ENCODE assay signal across 8 cellular contexts in the genomic region with DNA sequence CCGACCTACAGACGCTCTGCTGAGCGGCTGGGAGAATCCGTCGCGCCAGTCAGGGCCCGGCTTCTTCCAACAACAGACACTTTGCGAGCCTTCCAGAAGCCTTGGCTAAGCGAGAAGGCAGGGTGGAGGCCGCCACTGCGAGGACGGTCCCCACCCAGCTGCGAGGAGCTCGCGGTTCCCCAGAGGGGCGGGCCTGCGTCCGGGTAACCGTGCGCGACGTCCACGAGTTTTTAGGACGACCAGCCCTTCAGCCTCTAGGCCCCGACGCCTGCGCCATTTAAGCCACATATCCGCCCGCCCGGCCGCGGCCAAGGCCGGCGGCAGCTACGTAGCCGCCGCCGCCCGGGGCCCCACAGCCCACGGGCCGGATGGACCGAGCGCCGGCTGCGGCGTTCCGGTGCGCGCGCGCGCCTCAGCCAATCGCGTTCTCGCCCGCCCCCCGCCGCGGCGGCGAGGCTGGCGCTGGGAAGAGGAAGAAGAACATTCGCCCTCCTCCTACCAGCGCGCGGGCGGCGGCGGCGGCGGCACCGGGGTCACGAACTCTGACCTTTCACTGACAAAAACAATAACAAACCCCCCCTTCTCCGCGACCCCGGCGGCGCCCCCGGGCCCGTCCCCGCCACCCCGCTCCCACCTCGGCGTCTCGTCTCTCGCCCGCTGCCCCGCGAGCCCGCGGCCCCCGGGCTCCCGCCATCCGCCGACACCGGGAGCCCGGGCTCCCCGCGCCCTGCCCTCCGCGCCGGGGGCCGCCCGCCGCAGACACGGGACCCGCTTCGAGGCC. TPM values are rescaled to one million over a fixed set of nuclear protein-coding genes. Genes with fewer than 3 reads are reported as not detected.
DNase-seq lines count a peak whose midpoint lies in the region; ATAC-seq and TF ChIP-seq lines count a peak whose summit lies in the region.

A gene (plus strand): TSS at position 479 of the 781 bp plus-strand sequence. CDS start 56,332 bp downstream, outside the sequence.

- DNase-seq in AG04449 (ENCODE audit: low read depth, low spot score), result no peak
- DNase-seq in NCI-H460 (ENCODE audit: extremely low read depth, low read depth), result peak; percentile 61
- peak; percentile 80 to 81 for DNase-seq in activated CD4-positive, alpha-beta T cell treated with anti-CD3 and anti-CD28 coated beads for 24 hours (ENCODE audit: low read depth in 2 of 2)
- DNase-seq in chondrocyte (ENCODE audit: low spot score), result no peak
- DNase-seq in kidney tubule cell (ENCODE audit: low spot score), result peak; percentile 87
- DNase-seq in stimulated activated CD4-positive, alpha-beta T cell treated with anti-CD3 and anti-CD28 coated beads, Interleukin-1b, Interleukin-23, amount 100 ng/mL, for 1 hour (ENCODE audit: low read depth in 2 of 2), result peak; percentile 63 to 74

- peaks cover 28% of the 10 kb centered on the region for H3K4me1 Mint-ChIP-seq in chondrocyte (ENCODE audit: low read depth)

- ATAC-seq in GM18909 (IDR thresholded peaks at IDR 0.05; ENCODE audit: poor library complexity, unreplicated experiment) (peak; percentile 60), HG03139 (IDR thresholded peaks at IDR 0.05; ENCODE audit: unreplicated experiment) (peak; percentile 47)

- peaks cover 10% of the 10 kb centered on the region for H3K36me3 Mint-ChIP-seq in chondrocyte (ENCODE audit: low read depth)

- no peaks in the 10 kb centered on the region for H3K27me3 Mint-ChIP-seq in chondrocyte (ENCODE audit: low read depth)

- POLR2A ChIA-PET in AG04449 (lab: Yijun Ruan, JAX), result interaction anchor here (0.9 to 1.2 kb wide), 4 partner anchors 10 to 769 kb away, joined by 3 to 5 read pairs (median 4); a partner anchor contains a TSS

- peak within 1 kb of the TSS; percentile 98 for H3K4me3 Mint-ChIP-seq in chondrocyte (ENCODE audit: unreplicated experiment)

- H3K9me3 Mint-ChIP-seq in chondrocyte (ENCODE audit: low read depth), result no peaks in the 10 kb centered on the region

- peak within 1 kb of the TSS; percentile 90 for H3K4me3 ChIP-seq in AG04449 (ENCODE audit: low read depth, low read length)

- H3K27ac Mint-ChIP-seq in chondrocyte (ENCODE audit: unreplicated experiment), result peak within 1 kb of the TSS; percentile 100

- CTCF ChIA-PET in AG04449 (lab: Yijun Ruan, JAX), result interaction anchor here (0.7 to 1.2 kb wide), 7 partner anchors 14 to 369 kb away, joined by 3 to 7 read pairs (median 3); no protein-coding TSS in a partner anchor

- TF ChIP-seq CTCF in AG04449 (IDR thresholded peaks at IDR 0.05; ENCODE audit: insufficient read depth, low read length, missing control alignments), result no peak
- TF ChIP-seq CTCF in chondrocyte (IDR thresholded peaks at IDR 0.05), result no peak

RNA-seq across cellular contexts. Expression of the gene that starts here (rescaled TPM):
- 19.2 and 22.6 TPM in 2 replicates for total RNA-seq in NCI-H460 (2014; rRNA removed; shearing (Covaris generic))
- 17.6 and 22.5 TPM in 2 replicates for polyA plus RNA-seq in NCI-H460 (2014; cell fraction: nucleus; rRNA removed)
- total RNA-seq in chondrocyte, result 33.3 to 42.5 TPM (median 41.7 TPM) in 3 replicates

Comparison
In these comparisons a context has a peak if more than half of its experiments do, and no peak if none do; other contexts are left out.
1. DNase-seq: peak in NCI-H460 (single experiment), activated CD4-positive, alpha-beta T cell treated with anti-CD3 and anti-CD28 coated beads for 24 hours (2 of 2), kidney tubule cell (single experiment) and stimulated activated CD4-positive, alpha-beta T cell treated with anti-CD3 and anti-CD28 coated beads, Interleukin-1b, Interleukin-23, amount 100 ng/mL, for 1 hour (2 of 2); none in AG04449 (single experiment) and chondrocyte (single experiment).